ENCODE assay signal across 8 cellular contexts in genomic region chr15:90818251-90819210, GRCh38. TPM values are rescaled to one million over a fixed set of nuclear protein-coding genes. Genes with fewer than 3 reads are reported as not detected.
DNase-seq lines count a peak whose midpoint lies in the region; ATAC-seq and TF ChIP-seq lines count a peak whose summit lies in the region.

No MANE protein-coding gene starts in this region.

- peak overlapping the region in 2 of 3 donors; percentile 24 to 37 for H3K4me3 Mint-ChIP-seq in T-cell

- H3K4me1 Mint-ChIP-seq in T-cell, result peaks cover 12 to 40% (median 38%) of the 10 kb centered on the region in 3 donors

- H3K36me3 ChIP-seq in heart right ventricle, result no peaks in the 10 kb centered on the region

- H3K27me3 ChIP-seq in heart right ventricle, result no peaks in the 10 kb centered on the region

- H3K36me3 Mint-ChIP-seq in T-cell, result no peaks in the 10 kb centered on the region

- DNase-seq in GM13977 (ENCODE audit: low spot score), result peak; percentile 68
- peak; percentile 68 for DNase-seq in KG1 (lab: John Stamatoyannopoulos, UW)
- peak in 12 of 34 experiments; percentile 14 to 58 (median 25) for DNase-seq in T-cell
- no peak for DNase-seq in heart right ventricle
- DNase-seq in cerebellum (ENCODE audit: low spot score), result no peak

- TF ChIP-seq CTCF in GM13977 (IDR thresholded peaks at IDR 0.05; ENCODE audit: extremely low read depth, insufficient read depth, missing control alignments) (peak; percentile 57), heart right ventricle (IDR thresholded peaks at IDR 0.05) (peak in 4 of 9 donors; percentile 17 to 33 (median 26))

- in situ Hi-C loops in GM13977 (cut with MboI; ENCODE audit: low pct_unique_long_range_greater_than_20kb, low sequenced_read_pairs, unreplicated experiment), result no loop called here

- peaks cover 0 to 40% (median 17%) of the 10 kb centered on the region in 9 donors for H3K4me1 ChIP-seq in heart right ventricle

- no peaks in the 10 kb centered on the region for H3K27me3 Mint-ChIP-seq in T-cell

- peak overlapping the region; percentile 34 to 61 for H3K27ac Mint-ChIP-seq in T-cell

- no peaks in the 10 kb centered on the region for H3K9me3 Mint-ChIP-seq in T-cell

- 66 to 80% methylated on average over 26 of the region's 26 CpGs for WGBS in heart right ventricle, 2 donors

- CTCF ChIA-PET in T-cell (lab: Charles Lee), result interaction anchor here in 1 of 2 donors (0.6 kb wide), 1 partner anchor 1045 kb away, joined by 4 read pairs; no protein-coding TSS in a partner anchor

- intact Hi-C loops in heart right ventricle (cut with DNase I), result no loop called here

- POLR2A ChIA-PET in T-cell (lab: Charles Lee), result no interaction called here

- H3K4me3 ChIP-seq in heart right ventricle, result no peak overlapping the region

- H3K9me3 ChIP-seq in heart right ventricle, result no peaks in the 10 kb centered on the region

- ATAC-seq in T-cell (replicated peaks in 1 of 4) (peak; percentile 33 to 85 (median 43)), heart right ventricle (peak; percentile 34 to 61 (median 47)), HG03045 (IDR thresholded peaks at IDR 0.05; ENCODE audit: unreplicated experiment) (no peak), HG02852 (IDR thresholded peaks at IDR 0.05; ENCODE audit: unreplicated experiment) (no peak), HG03439 (IDR thresholded peaks at IDR 0.05; ENCODE audit: unreplicated experiment) (no peak)

- H3K27ac ChIP-seq in heart right ventricle, result peak overlapping the region in 4 of 10 donors; percentile 46 to 85 (median 52)

RNA-seq across cellular contexts. Expression of gene FURIN, which starts 49.9 kb away (rescaled TPM):
- total RNA-seq in T-cell, result 10 to 100 TPM; 52.8 to 74.0 (median 61.4) TPM
- 10 to 100 TPM; 35.1 to 82.5 (median 40.9) TPM for total RNA-seq in heart right ventricle
- 10 to 100 TPM; 29.5 to 77.1 TPM for polyA plus RNA-seq in heart right ventricle
- 11.3 TPM for total RNA-seq in cerebellum

Comparison
In these comparisons a context has a peak if more than half of its experiments do, and no peak if none do; other contexts are left out.
1. DNase-seq: peak in GM13977 (single experiment) and KG1 (single experiment); none in heart right ventricle (0 of 2) and cerebellum (single experiment).
2. ATAC-seq: peak in T-cell (4 of 4) and heart right ventricle (8 of 8); none in HG03045 (single experiment), HG02852 (single experiment) and HG03439 (single experiment).